In genomic region chr17:32298721-32299578, GRCh38 we compare ENCODE assay signal across 14 cellular contexts. TPM values are rescaled to one million over a fixed set of nuclear protein-coding genes. Genes with fewer than 3 reads are reported as not detected.
DNase-seq lines count a peak whose midpoint lies in the region; ATAC-seq, FAIRE-seq and TF ChIP-seq lines count a peak whose summit lies in the region.
"Had no signal": no experiment of that assay in that cellular context is flagged by ENCODE, and none has a peak within 500 bp of the region (broad histone marks: within the 10 kb centered on the region; RNA-seq: fewer than 3 reads in every experiment).

No MANE protein-coding gene starts in this region.

- intact Hi-C loops in Panc1 (cut with micrococcal nuclease; ENCODE audit: unreplicated experiment), result no loop called here

- TF ChIP-seq CTCF in D721Med (IDR thresholded peaks at IDR 0.05; ENCODE audit: insufficient read depth, missing control alignments), result no peak
- TF ChIP-seq CTCF in Panc1 (IDR thresholded peaks at IDR 0.05), result no peak
- no peak for TF ChIP-seq CTCF in endodermal cell (conservative IDR thresholded peaks at IDR 0.05)
- TF ChIP-seq CTCF in MM.1S (IDR thresholded peaks at IDR 0.05; ENCODE audit: low read length), result no peak

- POLR2A ChIA-PET in HEK293T (lab: Yijun Ruan, JAX), result interaction anchor here (0.9 to 1.4 kb wide), 5 partner anchors 9 to 43 kb away, joined by 3 read pairs; partner anchors contain the start of gene C17orf75
- POLR2A ChIA-PET in Panc1 (lab: Charles Lee), result interaction anchor here (0.6 kb wide), 1 partner anchor 264 kb away, joined by 6 read pairs; no protein-coding TSS in a partner anchor

- H3K36me3 Mint-ChIP-seq in endodermal cell (ENCODE audit: low read depth), result no peaks in the 10 kb centered on the region
- H3K36me3 Mint-ChIP-seq: naive B cell, T-cell had no signal

- H3F3A ChIP-seq in MM.1S (ENCODE audit: insufficient read depth, low read length), result no peaks in the 10 kb centered on the region

- H3K9me3 ChIP-seq in Panc1 (ENCODE audit: control insufficient read depth, insufficient read depth, low read depth, low read length) (no peaks in the 10 kb centered on the region), endodermal cell (ENCODE audit: control insufficient read depth, low read length) (no peaks in the 10 kb centered on the region), Karpas-422 (ENCODE audit: low read length) (no peaks in the 10 kb centered on the region), MM.1S (replicated peaks; ENCODE audit: insufficient read depth, low read length) (no peaks in the 10 kb centered on the region)
- H3K9me3 ChIP-seq: heart left ventricle, upper lobe of right lung had no signal

- peak; percentile 44 for ATAC-seq in Panc1
- ATAC-seq: heart left ventricle, T-cell had no signal

- H3K79me2 ChIP-seq in mesendoderm (ENCODE audit: control insufficient read depth, insufficient read depth, low read length) (no peaks in the 10 kb centered on the region), Karpas-422 (ENCODE audit: low read length) (no peaks in the 10 kb centered on the region), MM.1S (ENCODE audit: low read length) (no peaks in the 10 kb centered on the region)

- CTCF ChIA-PET in HEK293T (lab: Yijun Ruan, JAX) (interaction anchor here (0.9 to 1.5 kb wide), 3 partner anchors 20 to 46 kb away, joined by 4 to 9 read pairs (median 5); no protein-coding TSS in a partner anchor), Panc1 (lab: Charles Lee) (interaction anchor here (0.6 to 0.7 kb wide), 2 partner anchors 93 to 95 kb away, joined by 3 to 7 read pairs; no protein-coding TSS in a partner anchor)

- no peaks in the 10 kb centered on the region for H3K36me3 ChIP-seq in Panc1 (ENCODE audit: control insufficient read depth, insufficient read depth, low read length)
- H3K36me3 ChIP-seq in mesendoderm (ENCODE audit: control insufficient read depth, insufficient read depth, low read length), result no peaks in the 10 kb centered on the region
- H3K36me3 ChIP-seq in endodermal cell (ENCODE audit: control insufficient read depth, insufficient read depth, low read length), result no peaks in the 10 kb centered on the region
- no peaks in the 10 kb centered on the region for H3K36me3 ChIP-seq in Karpas-422 (ENCODE audit: insufficient read depth, low read length)
- no peaks in the 10 kb centered on the region for H3K36me3 ChIP-seq in MM.1S (replicated peaks; ENCODE audit: insufficient read depth, low read length)
- H3K36me3 ChIP-seq: heart left ventricle, upper lobe of right lung had no signal

- in situ Hi-C loops in Panc1 (cut with HindIII; ENCODE audit: low pct_unique_long_range_greater_than_20kb, low sequenced_read_pairs), result no loop called here

- peak overlapping the region; percentile 42 for H3K56ac ChIP-seq in mesendoderm (ENCODE audit: low read length)

- no peak overlapping the region for H3K4me3 Mint-ChIP-seq in endodermal cell
- H3K4me3 Mint-ChIP-seq: activated naive CD8-positive, alpha-beta T cell treated with anti-CD3 and anti-CD28 coated beads, Interleukin-2, amount 50 U/mL, for 24 hours; naive B cell; T-cell had no signal

- no peaks in the 10 kb centered on the region for H3K79me1 ChIP-seq in mesendoderm (ENCODE audit: low read length)

- H2AK5ac ChIP-seq in mesendoderm (ENCODE audit: low read length), result no peak overlapping the region

- H4K5ac ChIP-seq in mesendoderm (ENCODE audit: low read length), result no peak overlapping the region

- no peak overlapping the region for H2BK120ac ChIP-seq in mesendoderm (ENCODE audit: low read depth, low read length)

- H3K23ac ChIP-seq in mesendoderm (ENCODE audit: low read length), result no peak overlapping the region

- FAIRE-seq in D721Med (lab: Jason Lieb, UNC), result peak; percentile 92

- WGBS in mesendoderm (ENCODE audit: extremely low coverage, insufficient coverage, low lambda C conversion rate), result no CpG with 5 or more reads among the region's 13 CpGs
- WGBS in endodermal cell (ENCODE audit: insufficient coverage in 1 of 2, insufficient read length in 1 of 2), 2 experiments, result 76 to 78% methylated on average over 4 to 13 of the region's 13 CpGs

- H3K4ac ChIP-seq in mesendoderm (ENCODE audit: low read depth, low read length), result no peak overlapping the region

- H3K9me3 Mint-ChIP-seq in endodermal cell, result no peaks in the 10 kb centered on the region
- H3K9me3 Mint-ChIP-seq: activated naive CD8-positive, alpha-beta T cell treated with anti-CD3 and anti-CD28 coated beads, Interleukin-2, amount 50 U/mL, for 24 hours; naive B cell; T-cell had no signal

- no peaks in the 10 kb centered on the region for H3K27me3 Mint-ChIP-seq in endodermal cell (ENCODE audit: insufficient read depth)
- H3K27me3 Mint-ChIP-seq: T-cell had no signal

- BruUV-seq in Panc1 (replicated peaks; lab: Mats Ljungman, UMichigan), result no TSS peak

- H3K4me1 ChIP-seq in Panc1 (ENCODE audit: control insufficient read depth, insufficient read depth, low read length) (peaks cover 15% of the 10 kb centered on the region), mesendoderm (ENCODE audit: control insufficient read depth, low read depth, low read length) (peaks cover 9% of the 10 kb centered on the region), endodermal cell (ENCODE audit: control insufficient read depth, insufficient read depth, low read length) (peaks cover 5% of the 10 kb centered on the region), Karpas-422 (ENCODE audit: low read length) (no peaks in the 10 kb centered on the region), MM.1S (ENCODE audit: low read length) (no peaks in the 10 kb centered on the region)
- H3K4me1 ChIP-seq: upper lobe of right lung had no signal

- H3K27ac ChIP-seq in Panc1 (ENCODE audit: low read length) (no peak overlapping the region), mesendoderm (ENCODE audit: low read depth, low read length) (no peak overlapping the region), endodermal cell (ENCODE audit: low read depth, low read length) (no peak overlapping the region), Karpas-422 (ENCODE audit: low read length) (no peak overlapping the region), MM.1S (ENCODE audit: low read length) (no peak overlapping the region)
- H3K27ac ChIP-seq: heart left ventricle, upper lobe of right lung had no signal

- H3K4me1 Mint-ChIP-seq in endodermal cell, result peaks cover 27% of the 10 kb centered on the region
- H3K4me1 Mint-ChIP-seq: activated naive CD8-positive, alpha-beta T cell treated with anti-CD3 and anti-CD28 coated beads, Interleukin-2, amount 50 U/mL, for 24 hours; naive B cell; T-cell had no signal

- no peak overlapping the region for H2BK15ac ChIP-seq in mesendoderm (replicated peaks; ENCODE audit: low read depth)

- H3K27me3 ChIP-seq in Panc1 (ENCODE audit: control insufficient read depth, insufficient read depth, low read length) (no peaks in the 10 kb centered on the region), mesendoderm (ENCODE audit: insufficient read depth, low read length, poor library complexity) (no peaks in the 10 kb centered on the region), endodermal cell (ENCODE audit: control insufficient read depth, insufficient read depth, low read length, poor library complexity, severe bottlenecking) (no peaks in the 10 kb centered on the region), Karpas-422 (ENCODE audit: low read length) (no peaks in the 10 kb centered on the region), MM.1S (replicated peaks; ENCODE audit: insufficient read depth, low read length) (no peaks in the 10 kb centered on the region)
- H3K27me3 ChIP-seq: heart left ventricle, upper lobe of right lung had no signal

- H2AFZ ChIP-seq in Karpas-422 (ENCODE audit: low read length) (no peak overlapping the region), MM.1S (ENCODE audit: low read length) (no peak overlapping the region)

- H3K9me2 ChIP-seq in Karpas-422 (replicated peaks; ENCODE audit: insufficient read depth, low read length), result no peaks in the 10 kb centered on the region
- no peaks in the 10 kb centered on the region for H3K9me2 ChIP-seq in MM.1S (replicated peaks; ENCODE audit: insufficient read depth, low read length)

- H3K9ac ChIP-seq in mesendoderm (ENCODE audit: low read length) (no peak overlapping the region), endodermal cell (ENCODE audit: extremely low read depth, low read length, poor library complexity, severe bottlenecking) (no peak overlapping the region), Karpas-422 (ENCODE audit: low read length) (no peak overlapping the region), MM.1S (ENCODE audit: low read length) (no peak overlapping the region)

- H4K8ac ChIP-seq in mesendoderm (ENCODE audit: low read depth, low read length), result no peak overlapping the region

- no peak overlapping the region for H3K18ac ChIP-seq in mesendoderm (ENCODE audit: low read length)

- H3K4me3 ChIP-seq in Panc1 (ENCODE audit: low read depth in 2 of 2, low read length in 2 of 2) (no peak overlapping the region), mesendoderm (ENCODE audit: low read length) (no peak overlapping the region), endodermal cell (ENCODE audit: low read length) (no peak overlapping the region), Karpas-422 (ENCODE audit: low read length) (no peak overlapping the region), MM.1S (ENCODE audit: low read length) (no peak overlapping the region)
- H3K4me3 ChIP-seq: heart left ventricle, upper lobe of right lung had no signal

- no peak for DNase-seq in D721Med (ENCODE audit: insufficient read length, low spot score)
- peak; percentile 35 for DNase-seq in HEK293T (ENCODE audit: extremely low spot score)
- no peak for DNase-seq in Panc1 (ENCODE audit: low read depth, low spot score)
- DNase-seq in mesendoderm, result no peak
- DNase-seq in endodermal cell, result no peak
- no peak for DNase-seq in Karpas-422
- no peak for DNase-seq in MM.1S
- no peak for DNase-seq in glomerular visceral epithelial cell (ENCODE audit: extremely low spot score)
- DNase-seq: activated naive CD8-positive, alpha-beta T cell treated with anti-CD3 and anti-CD28 coated beads, Interleukin-2, amount 50 U/mL, for 24 hours; heart left ventricle; left cardiac atrium; naive B cell; T-cell; upper lobe of right lung had no signal

- H3K27ac Mint-ChIP-seq in endodermal cell, result no peak overlapping the region
- H3K27ac Mint-ChIP-seq: activated naive CD8-positive, alpha-beta T cell treated with anti-CD3 and anti-CD28 coated beads, Interleukin-2, amount 50 U/mL, for 24 hours; T-cell had no signal

- H2BK5ac ChIP-seq in mesendoderm (ENCODE audit: low read length), result no peak overlapping the region

- H4K20me1 ChIP-seq in Karpas-422 (ENCODE audit: insufficient read depth, low read depth, low read length) (no peaks in the 10 kb centered on the region), MM.1S (ENCODE audit: insufficient read depth, low read length) (no peaks in the 10 kb centered on the region)

- H3K4me2 ChIP-seq in mesendoderm (ENCODE audit: low read length) (no peak overlapping the region), Karpas-422 (ENCODE audit: low read depth, low read length, poor library complexity, severe bottlenecking) (no peak overlapping the region), MM.1S (ENCODE audit: low read depth, low read length) (no peak overlapping the region)

RNA-seq across cellular contexts. Expression of gene RHBDL3, which starts 33.3 kb away (rescaled TPM):
- total RNA-seq in Panc1 (2021; ENCODE audit: unreplicated experiment), result 3.2 TPM
- 2.5 TPM for polyA plus RNA-seq in Panc1 (2012; ENCODE audit: insufficient read length)
- polyA plus RNA-seq in mesendoderm (2013, experiment 1 of 2), result 0.72 TPM
- polyA plus RNA-seq in mesendoderm (2013, experiment 2 of 2), result 0.69 TPM
- total RNA-seq in endodermal cell, result 1 to 10 TPM in 1 of 2 donors, under 1 TPM in 1; 0.35 to 1.4 TPM
- polyA plus RNA-seq in endodermal cell (2013, experiment 1 of 2), result 17.1 TPM
- polyA plus RNA-seq in endodermal cell (2013, experiment 2 of 2), result 11.5 TPM
- total RNA-seq in Karpas-422 (2014; rRNA removed; shearing (Covaris generic); ENCODE audit: low replicate concordance), result not detected in 2 replicates

RNA-seq across cellular contexts. Expression of gene C17orf75, which starts 43.0 kb away (rescaled TPM):
- 31.6 TPM for total RNA-seq in Panc1 (2021; ENCODE audit: unreplicated experiment)
- polyA plus RNA-seq in Panc1 (2012; ENCODE audit: insufficient read length), result 25.8 TPM
- 30.9 TPM for polyA plus RNA-seq in mesendoderm (2013, experiment 1 of 2)
- 31.9 TPM for polyA plus RNA-seq in mesendoderm (2013, experiment 2 of 2)
- 10 to 100 TPM; 33.7 to 52.2 TPM for total RNA-seq in endodermal cell
- polyA plus RNA-seq in endodermal cell (2013, experiment 1 of 2), result 55.9 TPM
- 43.6 TPM for polyA plus RNA-seq in endodermal cell (2013, experiment 2 of 2)
- 31.3 and 47.9 TPM in 2 replicates for total RNA-seq in Karpas-422 (2014; rRNA removed; shearing (Covaris generic); ENCODE audit: low replicate concordance)

RNA-seq across cellular contexts. Expression of gene ZNF207, which starts 51.0 kb away (rescaled TPM):
- 215 TPM for total RNA-seq in Panc1 (2021; ENCODE audit: unreplicated experiment)
- 108 TPM for polyA plus RNA-seq in Panc1 (2012; ENCODE audit: insufficient read length)
- polyA plus RNA-seq in mesendoderm (2013, experiment 1 of 2), result 270 TPM
- polyA plus RNA-seq in mesendoderm (2013, experiment 2 of 2), result 263 TPM
- total RNA-seq in endodermal cell, result 100 to 1,000 TPM; 234 to 255 TPM
- polyA plus RNA-seq in endodermal cell (2013, experiment 1 of 2), result 230 TPM
- polyA plus RNA-seq in endodermal cell (2013, experiment 2 of 2), result 217 TPM
- total RNA-seq in Karpas-422 (2014; rRNA removed; shearing (Covaris generic); ENCODE audit: low replicate concordance), result 115 and 219 TPM in 2 replicates
